1 cellular context compared by ENCODE assay signal in genomic region chr5:157142317-157143126, GRCh38.
A peak's percentile ranks its signal among the peaks of the same experiment; 100 is the strongest.
TF ChIP-seq lines count a peak whose summit lies in the region.

MED7 (minus strand) TSS chr5:157142865; CDS start chr5:157139431, 3,434 bp downstream.

TF ChIP-seq in HepG2, 621 proteins besides CTCF, POLR2A, EP300 and RAD21 (continued from another document and continues in another):
- TF ChIP-seq ZBTB43 (CRISPR knock-in tag; conservative IDR thresholded peaks at IDR 0.05) = no peak
- 0 out of 2 replicates have a peak, but pooled peaks have one; percentile 40 for TF ChIP-seq NRL (CRISPR knock-in tag; IDR thresholded peaks at IDR 0.05; ENCODE audit: borderline replicate concordance)
- no peak for TF ChIP-seq ATF5 (CRISPR knock-in tag; IDR thresholded peaks at IDR 0.05; ENCODE audit: low read depth)
- TF ChIP-seq ZMYM4 (CRISPR knock-in tag; IDR thresholded peaks at IDR 0.05) = peak; percentile 90
- TF ChIP-seq ATF7-NPFF (CRISPR knock-in tag; IDR thresholded peaks at IDR 0.05; ENCODE audit: low read depth) = peak; percentile 35; the same call in 1 of the 2 replicates
- TF ChIP-seq PATZ1 (CRISPR knock-in tag; IDR thresholded peaks at IDR 0.05) = no peak
- TF ChIP-seq PBX3 (CRISPR knock-in tag; IDR thresholded peaks at IDR 0.05; ENCODE audit: borderline replicate concordance) = no peak
- TF ChIP-seq SIN3A (IDR thresholded peaks at IDR 0.05; ENCODE audit: borderline replicate concordance, low read depth, low read length) = 0 out of 2 replicates have a peak, but pooled peaks have one; percentile 31
- no peak for TF ChIP-seq MAF1 (CRISPR knock-in tag; IDR thresholded peaks at IDR 0.05; ENCODE audit: borderline replicate concordance)
- peak; percentile 65 for TF ChIP-seq BCL3 (CRISPR knock-in tag; IDR thresholded peaks at IDR 0.05)
- no peak for TF ChIP-seq HCFC1 (IDR thresholded peaks at IDR 0.05; ENCODE audit: low read depth, low read length)
- peak; percentile 52; the same call in 1 of the 2 replicates for TF ChIP-seq MYC (CRISPR knock-in tag; IDR thresholded peaks at IDR 0.05; ENCODE audit: borderline replicate concordance)
- TF ChIP-seq CBFB (CRISPR knock-in tag; IDR thresholded peaks at IDR 0.05) = no peak
- no peak for TF ChIP-seq ZNF629 (CRISPR knock-in tag; conservative IDR thresholded peaks at IDR 0.05)
- peak; percentile 36 for TF ChIP-seq THRA (CRISPR knock-in tag; IDR thresholded peaks at IDR 0.05; ENCODE audit: borderline replicate concordance)
- peak; percentile 25; the same call in 1 of the 2 replicates for TF ChIP-seq ATF3 (CRISPR knock-in tag; IDR thresholded peaks at IDR 0.05)
- no peak for TF ChIP-seq NCOA1 (CRISPR knock-in tag; IDR thresholded peaks at IDR 0.05)
- no peak for TF ChIP-seq JUNB (CRISPR knock-in tag; IDR thresholded peaks at IDR 0.05; ENCODE audit: borderline replicate concordance)
- no peak for TF ChIP-seq DNMT3B (CRISPR knock-in tag; conservative IDR thresholded peaks at IDR 0.05)
- TF ChIP-seq ZBTB46 (CRISPR knock-in tag; IDR thresholded peaks at IDR 0.05; ENCODE audit: borderline replicate concordance) = no peak
- 0 out of 2 replicates have a peak, but pooled peaks have one; percentile 24 for TF ChIP-seq SP140L (CRISPR knock-in tag; IDR thresholded peaks at IDR 0.05; ENCODE audit: borderline replicate concordance)
- 0 out of 2 replicates have a peak, but pooled peaks have one; percentile 4 for TF ChIP-seq FOXP4 (CRISPR knock-in tag; IDR thresholded peaks at IDR 0.05)
- TF ChIP-seq NFATC3 (CRISPR knock-in tag; IDR thresholded peaks at IDR 0.05) = no peak
- TF ChIP-seq ZNF639 (CRISPR knock-in tag; conservative IDR thresholded peaks at IDR 0.05) = no peak
- TF ChIP-seq MAFF (IDR thresholded peaks at IDR 0.05; ENCODE audit: low read depth, low read length) = no peak
- TF ChIP-seq ZNF788 (CRISPR knock-in tag; IDR thresholded peaks at IDR 0.05; ENCODE audit: borderline replicate concordance) = peak; percentile 39; the same call in 1 of the 2 replicates
- TF ChIP-seq FOXP1 (IDR thresholded peaks at IDR 0.05) = no peak
- no peak for TF ChIP-seq FOXP1 (CRISPR knock-in tag; IDR thresholded peaks at IDR 0.05)
- no peak for TF ChIP-seq SNAI1 (CRISPR knock-in tag; IDR thresholded peaks at IDR 0.05; ENCODE audit: borderline replicate concordance)
- no peak; the same call in 1 of the 2 replicates for TF ChIP-seq ZNF614 (CRISPR knock-in tag; IDR thresholded peaks at IDR 0.05; ENCODE audit: borderline replicate concordance)
- no peak for TF ChIP-seq AFF4 (CRISPR knock-in tag; IDR thresholded peaks at IDR 0.05)
- 0 out of 2 replicates have a peak, but pooled peaks have one; percentile 51 for TF ChIP-seq ZNF136 (CRISPR knock-in tag; IDR thresholded peaks at IDR 0.05; ENCODE audit: low read depth)
- no peak for TF ChIP-seq ZNF296 (CRISPR knock-in tag; conservative IDR thresholded peaks at IDR 0.05)
- peak; percentile 54 for TF ChIP-seq CREB1 (IDR thresholded peaks at IDR 0.05)
- TF ChIP-seq CREB1 (CRISPR knock-in tag; IDR thresholded peaks at IDR 0.05) = peak; percentile 87
- peak; percentile 68; the same call in 1 of the 2 replicates for TF ChIP-seq SPEN (CRISPR knock-in tag; IDR thresholded peaks at IDR 0.05; ENCODE audit: low read depth)
- peak; percentile 76 for TF ChIP-seq DMAP1 (CRISPR knock-in tag; IDR thresholded peaks at IDR 0.05)
- no peak; the same call in 1 of the 2 replicates for TF ChIP-seq ZFP82 (CRISPR knock-in tag; IDR thresholded peaks at IDR 0.05; ENCODE audit: borderline replicate concordance)
- 0 out of 2 replicates have a peak, but pooled peaks have one; percentile 53 for TF ChIP-seq ZMYM2 (CRISPR knock-in tag; IDR thresholded peaks at IDR 0.05)
- TF ChIP-seq KDM1A (CRISPR knock-in tag; IDR thresholded peaks at IDR 0.05) = 0 out of 2 replicates have a peak, but pooled peaks have one; percentile 23
- TF ChIP-seq ZNF501 (CRISPR knock-in tag; IDR thresholded peaks at IDR 0.05) = peak; percentile 87
- TF ChIP-seq BORCS8-MEF2B (CRISPR knock-in tag; IDR thresholded peaks at IDR 0.05) = peak; percentile 77; the same call in 1 of the 2 replicates
